8 cellular contexts compared by ENCODE assay signal in genomic region chr1:200488375-200489165, GRCh38.
DNase-seq lines count a peak whose midpoint lies in the region; ATAC-seq and TF ChIP-seq lines count a peak whose summit lies in the region.

No MANE protein-coding gene starts in this region.

- in situ Hi-C loops in Caki2 (cut with HindIII; ENCODE audit: low pct_unique_long_range_greater_than_20kb, low sequenced_read_pairs), result no loop called here

- H3K27ac ChIP-seq in Karpas-422 (ENCODE audit: low read length), result no peak overlapping the region
- no peak overlapping the region for H3K27ac ChIP-seq in Peyer's patch

- H3K36me3 ChIP-seq in Karpas-422 (ENCODE audit: insufficient read depth, low read length) (no peaks in the 10 kb centered on the region), Peyer's patch (no peaks in the 10 kb centered on the region)

- H3K27me3 ChIP-seq in Karpas-422 (ENCODE audit: low read length) (no peaks in the 10 kb centered on the region), Peyer's patch (no peaks in the 10 kb centered on the region)

- H3K4me1 ChIP-seq in Karpas-422 (ENCODE audit: low read length) (no peaks in the 10 kb centered on the region), Peyer's patch (no peaks in the 10 kb centered on the region)

- DNase-seq in Caki2 (ENCODE audit: low read depth), result peak; percentile 70
- peak; percentile 82 for DNase-seq in Karpas-422
- DNase-seq in Peyer's patch, result peak in 2 of 3 donors; percentile 26 to 72
- DNase-seq in amygdala (lab: John Stamatoyannopoulos, UW), result peak in 36 of 56 donors; percentile 0 to 78 (median 20)
- DNase-seq in left ventricle myocardium superior, result no peak
- peak; percentile 84 for DNase-seq in renal cortical epithelial cell (ENCODE audit: low read depth)

- no peak for TF ChIP-seq POLR2A in Peyer's patch (IDR thresholded peaks at IDR 0.05)

- H3K4me3 ChIP-seq in Karpas-422 (ENCODE audit: low read length) (no peak overlapping the region), Peyer's patch (no peak overlapping the region)

- H3K79me2 ChIP-seq in Karpas-422 (ENCODE audit: low read length), result no peaks in the 10 kb centered on the region

- no peak overlapping the region for H3K4me2 ChIP-seq in Karpas-422 (ENCODE audit: low read depth, low read length, poor library complexity, severe bottlenecking)

- intact Hi-C loops in left ventricle myocardium superior (cut with micrococcal nuclease), result loop anchor here (5.0 kb wide), 1 partner anchor 801 kb away; no protein-coding TSS in a partner anchor

- ATAC-seq in GM19372 (IDR thresholded peaks at IDR 0.05; ENCODE audit: low read depth, unreplicated experiment), result peak; percentile 67
- peak; percentile 48 for ATAC-seq in left ventricle myocardium superior
- ATAC-seq in HG03460 (IDR thresholded peaks at IDR 0.05; ENCODE audit: unreplicated experiment), result no peak

- H3K9me2 ChIP-seq in Karpas-422 (replicated peaks; ENCODE audit: insufficient read depth, low read length), result no peaks in the 10 kb centered on the region

- H4K20me1 ChIP-seq in Karpas-422 (ENCODE audit: insufficient read depth, low read depth, low read length), result no peaks in the 10 kb centered on the region

- no peak overlapping the region for H3K9ac ChIP-seq in Karpas-422 (ENCODE audit: low read length)

- H3K9me3 ChIP-seq in Karpas-422 (ENCODE audit: low read length) (no peaks in the 10 kb centered on the region), Peyer's patch (no peaks in the 10 kb centered on the region)

- H2AFZ ChIP-seq in Karpas-422 (ENCODE audit: low read length), result no peak overlapping the region

- peak; percentile 43 to 91 (median 84) for TF ChIP-seq CTCF in Peyer's patch (IDR thresholded peaks at IDR 0.05)
